Comparison of ENCODE assay signal across 13 cellular contexts in the genomic region with DNA sequence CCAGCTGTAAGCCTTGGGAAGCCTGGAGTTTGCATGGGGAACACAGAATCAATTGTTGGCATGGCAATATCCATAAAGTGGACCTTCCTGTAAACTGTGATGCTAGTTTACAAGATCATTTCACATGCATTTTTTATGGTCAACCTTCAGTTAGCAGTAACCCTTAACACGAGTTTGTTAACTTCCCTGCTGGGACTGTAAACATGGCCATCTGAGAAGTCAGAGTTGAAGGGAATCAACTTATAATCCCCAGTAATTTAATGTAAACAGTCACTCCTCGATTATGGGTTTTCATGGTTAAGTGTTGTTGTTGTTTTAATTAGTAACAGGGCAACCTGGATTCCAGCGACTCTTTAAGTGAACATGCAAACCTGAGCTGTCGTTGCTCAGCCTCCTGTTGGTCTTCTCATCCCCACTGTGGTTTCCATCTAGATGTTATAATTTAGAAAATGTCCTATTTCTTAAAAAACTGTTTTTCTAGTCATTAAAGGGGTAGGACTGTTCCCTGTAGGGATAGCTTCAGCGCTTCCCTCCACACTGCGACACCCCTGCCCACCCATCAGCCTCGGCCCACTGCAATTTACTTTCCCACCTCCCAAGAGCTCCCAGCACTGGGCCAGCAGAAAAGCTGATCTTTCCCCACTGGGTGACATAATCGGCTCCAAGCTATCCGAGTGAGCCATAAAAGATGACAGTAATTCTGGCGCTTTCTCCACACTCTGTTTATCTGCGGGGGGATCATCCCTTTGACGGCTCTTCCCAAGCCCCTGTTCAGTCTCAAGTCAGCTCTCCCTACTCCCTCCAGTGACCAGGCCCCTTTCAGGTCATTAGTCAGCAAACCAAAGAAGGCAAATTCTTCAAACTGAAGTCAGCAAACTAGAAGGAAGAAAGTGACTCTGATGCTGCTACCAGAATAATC.
DNase-seq lines count a peak whose midpoint lies in the region; ATAC-seq and TF ChIP-seq lines count a peak whose summit lies in the region.
"Had no signal": no experiment of that assay in that cellular context is flagged by ENCODE, and none has a peak within 500 bp of the region (broad histone marks: within the 10 kb centered on the region; RNA-seq: fewer than 3 reads in every experiment).

No MANE protein-coding gene starts in this region.

- H3K36me3 Mint-ChIP-seq in neural progenitor cell = peaks cover 17% of the 10 kb centered on the region

- H3K4me2 ChIP-seq in neural progenitor cell = peak overlapping the region; percentile 0

- H3K4me3 ChIP-seq in neural progenitor cell = no peak overlapping the region
- H3K4me3 ChIP-seq in HAP-1 = no peak overlapping the region
- no peak overlapping the region for H3K4me3 ChIP-seq in testis
- H3K4me3 ChIP-seq: adrenal gland had no signal

- H2AFZ ChIP-seq in neural progenitor cell (replicated peaks) = no peak overlapping the region

- in situ Hi-C loops in HAP-1 (cut with MboI; ENCODE audit: low sequenced_read_pairs) = no loop called here

- peaks cover 41% of the 10 kb centered on the region for H3K4me1 ChIP-seq in neural progenitor cell
- H3K4me1 ChIP-seq in HAP-1 = no peaks in the 10 kb centered on the region; the same call in 1 of the 2 replicates
- peaks cover 10% of the 10 kb centered on the region for H3K4me1 ChIP-seq in testis

- H3K4me1 Mint-ChIP-seq in neural progenitor cell = peaks cover 46% of the 10 kb centered on the region

- H3K27me3 Mint-ChIP-seq in neural progenitor cell (ENCODE audit: insufficient read depth, low read depth) = peaks cover 4% of the 10 kb centered on the region

- TF ChIP-seq CTCF in neural progenitor cell (IDR thresholded peaks at IDR 0.05) = no peak
- TF ChIP-seq CTCF in testis (IDR thresholded peaks at IDR 0.05) = no peak

- no peak for TF ChIP-seq POLR2A in testis (IDR thresholded peaks at IDR 0.05)

- H3K9ac ChIP-seq in neural progenitor cell = no peak overlapping the region

- H3K79me2 ChIP-seq in neural progenitor cell (ENCODE audit: low read depth) = no peaks in the 10 kb centered on the region

- no peak overlapping the region for H3K4me3 Mint-ChIP-seq in neural progenitor cell
- H3K4me3 Mint-ChIP-seq: CD4-positive, alpha-beta T cell had no signal

- no peak for ATAC-seq in HG03457 (IDR thresholded peaks at IDR 0.05; ENCODE audit: unreplicated experiment)

- peak overlapping the region; percentile 55 for H3K27ac ChIP-seq in neural progenitor cell
- no peak overlapping the region for H3K27ac ChIP-seq in testis

- no peaks in the 10 kb centered on the region for H4K20me1 ChIP-seq in neural progenitor cell (ENCODE audit: low read depth)

- H3K36me3 ChIP-seq in neural progenitor cell (no peaks in the 10 kb centered on the region), HAP-1 (replicated peaks) (no peaks in the 10 kb centered on the region), testis (ENCODE audit: low read depth, missing control alignments) (no peaks in the 10 kb centered on the region)

- H3K27me3 ChIP-seq in neural progenitor cell = no peaks in the 10 kb centered on the region
- H3K27me3 ChIP-seq in HAP-1 (ENCODE audit: low read depth) = no peaks in the 10 kb centered on the region
- no peaks in the 10 kb centered on the region for H3K27me3 ChIP-seq in testis
- H3K27me3 ChIP-seq: adrenal gland had no signal

- peak; percentile 61 for DNase-seq in AG08395 (ENCODE audit: low spot score)
- peak; percentile 90 for DNase-seq in NCI-H69 (lab: John Stamatoyannopoulos, UW)
- peak; percentile 49 for DNase-seq in epidermal melanocyte (ENCODE audit: insufficient read length, low spot score)
- DNase-seq in neural progenitor cell (ENCODE audit: low spot score) = no peak
- DNase-seq in HAP-1 (ENCODE audit: low spot score in 2 of 2) = no peak
- no peak for DNase-seq in testis
- no peak for DNase-seq in stimulated activated CD4-positive, alpha-beta T cell treated with anti-CD3 and anti-CD28 coated beads, Interleukin-2, amount 100 ng/mL, for 24 hours
- DNase-seq: activated CD4-positive, alpha-beta T cell treated with anti-CD3 and anti-CD28 coated beads for 48 hours; adrenal gland; CD4-positive, alpha-beta T cell; H7; NCI-H774 had no signal

- H3K9me3 ChIP-seq in neural progenitor cell (ENCODE audit: low read depth) = no peaks in the 10 kb centered on the region
- no peaks in the 10 kb centered on the region for H3K9me3 ChIP-seq in HAP-1
- no peaks in the 10 kb centered on the region for H3K9me3 ChIP-seq in testis
- H3K9me3 ChIP-seq: adrenal gland had no signal

- peaks cover 37% of the 10 kb centered on the region for H3F3A ChIP-seq in neural progenitor cell (ENCODE audit: low read depth)

- H3K9me3 Mint-ChIP-seq in neural progenitor cell = no peaks in the 10 kb centered on the region
- H3K9me3 Mint-ChIP-seq: CD4-positive, alpha-beta T cell had no signal

- intact Hi-C loops in testis (cut with DNase I; ENCODE audit: low total_unique reads) = no loop called here

- WGBS in testis, 2 donors = 78 to 80% methylated on average over 12 of the region's 12 CpGs

- peak overlapping the region; percentile 42 for H3K27ac Mint-ChIP-seq in neural progenitor cell
- H3K27ac Mint-ChIP-seq: CD4-positive, alpha-beta T cell had no signal

Comparison
In these comparisons a context has a peak if more than half of its experiments do, and no peak if none do; other contexts are left out.
1. DNase-seq: peak in AG08395 (single experiment), NCI-H69 (single experiment) and epidermal melanocyte (single experiment); none in neural progenitor cell (single experiment), HAP-1 (0 of 2), testis (single experiment) and stimulated activated CD4-positive, alpha-beta T cell treated with anti-CD3 and anti-CD28 coated beads, Interleukin-2, amount 100 ng/mL, for 24 hours (0 of 2).